Comparison of ENCODE assay signal across 3 cellular contexts in the genomic region with DNA sequence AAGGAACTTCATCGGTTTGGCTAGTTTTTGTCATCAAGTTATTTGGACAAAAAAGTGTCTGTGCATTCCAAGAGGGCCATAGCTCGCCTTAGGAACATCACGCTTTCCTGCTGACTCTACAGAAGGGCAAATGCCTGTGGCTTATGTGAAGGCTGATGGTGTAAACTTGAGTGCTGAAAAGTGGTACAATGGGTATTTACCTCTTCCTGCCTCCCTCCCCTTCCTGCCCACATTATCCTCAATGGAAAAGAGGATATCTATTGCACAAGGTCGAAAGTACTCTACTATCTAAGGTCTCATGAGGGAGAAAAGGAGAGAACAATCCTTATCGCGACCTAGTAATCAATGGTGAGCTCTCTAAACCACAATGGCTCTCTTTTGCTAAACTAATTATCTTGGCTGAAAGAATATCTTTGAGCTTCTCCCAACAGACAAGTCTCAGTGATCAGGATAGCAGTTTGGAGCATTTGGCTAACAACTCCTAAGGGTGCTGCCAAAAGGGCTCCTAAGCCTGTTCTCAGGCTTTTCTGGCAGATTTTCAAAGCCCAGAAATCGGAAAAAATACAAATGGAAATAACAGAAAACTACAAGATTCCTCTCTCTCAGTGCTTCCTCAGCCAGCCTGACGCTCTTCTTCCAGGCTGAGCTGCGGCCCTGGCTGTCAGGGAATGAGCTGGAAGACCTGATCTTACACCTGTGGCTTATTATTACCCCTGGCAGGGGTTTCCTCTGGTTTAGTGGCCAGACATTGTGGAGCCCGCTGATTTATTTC.
A peak's percentile ranks its signal among the peaks of the same experiment; 100 is the strongest.
TF ChIP-seq lines count a peak whose summit lies in the region.

No MANE protein-coding gene starts in this region.

TF ChIP-seq in IMR-90, 13 proteins besides CTCF, POLR2A, EP300 and RAD21:
- TF ChIP-seq, protein P1, sequence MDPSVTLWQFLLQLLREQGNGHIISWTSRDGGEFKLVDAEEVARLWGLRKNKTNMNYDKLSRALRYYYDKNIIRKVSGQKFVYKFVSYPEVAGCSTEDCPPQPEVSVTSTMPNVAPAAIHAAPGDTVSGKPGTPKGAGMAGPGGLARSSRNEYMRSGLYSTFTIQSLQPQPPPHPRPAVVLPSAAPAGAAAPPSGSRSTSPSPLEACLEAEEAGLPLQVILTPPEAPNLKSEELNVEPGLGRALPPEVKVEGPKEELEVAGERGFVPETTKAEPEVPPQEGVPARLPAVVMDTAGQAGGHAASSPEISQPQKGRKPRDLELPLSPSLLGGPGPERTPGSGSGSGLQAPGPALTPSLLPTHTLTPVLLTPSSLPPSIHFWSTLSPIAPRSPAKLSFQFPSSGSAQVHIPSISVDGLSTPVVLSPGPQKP (IDR thresholded peaks at IDR 0.05; ENCODE audit: borderline replicate concordance, low read depth, low read length), result no peak
- TF ChIP-seq MXI1 (IDR thresholded peaks at IDR 0.05; ENCODE audit: borderline replicate concordance, low read depth, low read length) (no peak), FOS (IDR thresholded peaks at IDR 0.05; ENCODE audit: low read depth, low read length) (no peak), RFX5 (IDR thresholded peaks at IDR 0.05; ENCODE audit: low read depth, low read length) (no peak), MAFK (IDR thresholded peaks at IDR 0.05; ENCODE audit: low read depth, low read length) (peak; percentile 55), CEBPB (IDR thresholded peaks at IDR 0.05; ENCODE audit: low read depth, low read length) (peak; percentile 70), BHLHE40 (IDR thresholded peaks at IDR 0.05; ENCODE audit: low read depth, low read length) (peak; percentile 39; the same call in 1 of the 2 replicates)
- TF ChIP-seq, protein P2, sequence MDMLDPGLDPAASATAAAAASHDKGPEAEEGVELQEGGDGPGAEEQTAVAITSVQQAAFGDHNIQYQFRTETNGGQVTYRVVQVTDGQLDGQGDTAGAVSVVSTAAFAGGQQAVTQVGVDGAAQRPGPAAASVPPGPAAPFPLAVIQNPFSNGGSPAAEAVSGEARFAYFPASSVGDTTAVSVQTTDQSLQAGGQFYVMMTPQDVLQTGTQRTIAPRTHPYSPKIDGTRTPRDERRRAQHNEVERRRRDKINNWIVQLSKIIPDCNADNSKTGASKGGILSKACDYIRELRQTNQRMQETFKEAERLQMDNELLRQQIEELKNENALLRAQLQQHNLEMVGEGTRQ (IDR thresholded peaks at IDR 0.05; ENCODE audit: low read depth, low read length), result no peak

TF ChIP-seq in H1, 55 proteins besides CTCF, POLR2A, EP300 and RAD21:
- no peak for TF ChIP-seq GABPA (IDR thresholded peaks at IDR 0.05; ENCODE audit: borderline replicate concordance, insufficient read depth, low read length)
- TF ChIP-seq SRF (IDR thresholded peaks at IDR 0.05; ENCODE audit: low read depth, low read length), result no peak
- TF ChIP-seq TAF1 (IDR thresholded peaks at IDR 0.05; ENCODE audit: low read depth, low read length), result no peak
- no peak for TF ChIP-seq RNF2 (IDR thresholded peaks at IDR 0.05; ENCODE audit: borderline replicate concordance, low read depth, low read length, missing control alignments, poor library complexity, severe bottlenecking)
- TF ChIP-seq BCL11A (IDR thresholded peaks at IDR 0.05; ENCODE audit: low read depth in 2 of 2, low read length in 2 of 2), result no peak

TF ChIP-seq in HepG2, 621 proteins besides CTCF, POLR2A, EP300 and RAD21 (continues in another document):
- TF ChIP-seq, protein P3, sequence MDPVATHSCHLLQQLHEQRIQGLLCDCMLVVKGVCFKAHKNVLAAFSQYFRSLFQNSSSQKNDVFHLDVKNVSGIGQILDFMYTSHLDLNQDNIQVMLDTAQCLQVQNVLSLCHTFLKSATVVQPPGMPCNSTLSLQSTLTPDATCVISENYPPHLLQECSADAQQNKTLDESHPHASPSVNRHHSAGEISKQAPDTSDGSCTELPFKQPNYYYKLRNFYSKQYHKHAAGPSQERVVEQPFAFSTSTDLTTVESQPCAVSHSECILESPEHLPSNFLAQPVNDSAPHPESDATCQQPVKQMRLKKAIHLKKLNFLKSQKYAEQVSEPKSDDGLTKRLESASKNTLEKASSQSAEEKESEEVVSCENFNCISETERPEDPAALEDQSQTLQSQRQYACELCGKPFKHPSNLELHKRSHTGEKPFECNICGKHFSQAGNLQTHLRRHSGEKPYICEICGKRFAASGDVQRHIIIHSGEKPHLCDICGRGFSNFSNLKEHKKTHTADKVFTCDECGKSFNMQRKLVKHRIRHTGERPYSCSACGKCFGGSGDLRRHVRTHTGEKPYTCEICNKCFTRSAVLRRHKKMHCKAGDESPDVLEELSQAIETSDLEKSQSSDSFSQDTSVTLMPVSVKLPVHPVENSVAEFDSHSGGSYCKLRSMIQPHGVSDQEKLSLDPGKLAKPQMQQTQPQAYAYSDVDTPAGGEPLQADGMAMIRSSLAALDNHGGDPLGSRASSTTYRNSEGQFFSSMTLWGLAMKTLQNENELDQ (CRISPR knock-in tag; IDR thresholded peaks at IDR 0.05; ENCODE audit: borderline replicate concordance), result no peak
- TF ChIP-seq, protein P4, sequence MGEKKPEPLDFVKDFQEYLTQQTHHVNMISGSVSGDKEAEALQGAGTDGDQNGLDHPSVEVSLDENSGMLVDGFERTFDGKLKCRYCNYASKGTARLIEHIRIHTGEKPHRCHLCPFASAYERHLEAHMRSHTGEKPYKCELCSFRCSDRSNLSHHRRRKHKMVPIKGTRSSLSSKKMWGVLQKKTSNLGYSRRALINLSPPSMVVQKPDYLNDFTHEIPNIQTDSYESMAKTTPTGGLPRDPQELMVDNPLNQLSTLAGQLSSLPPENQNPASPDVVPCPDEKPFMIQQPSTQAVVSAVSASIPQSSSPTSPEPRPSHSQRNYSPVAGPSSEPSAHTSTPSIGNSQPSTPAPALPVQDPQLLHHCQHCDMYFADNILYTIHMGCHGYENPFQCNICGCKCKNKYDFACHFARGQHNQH (CRISPR knock-in tag; IDR thresholded peaks at IDR 0.05), result no peak
- TF ChIP-seq, protein P5, sequence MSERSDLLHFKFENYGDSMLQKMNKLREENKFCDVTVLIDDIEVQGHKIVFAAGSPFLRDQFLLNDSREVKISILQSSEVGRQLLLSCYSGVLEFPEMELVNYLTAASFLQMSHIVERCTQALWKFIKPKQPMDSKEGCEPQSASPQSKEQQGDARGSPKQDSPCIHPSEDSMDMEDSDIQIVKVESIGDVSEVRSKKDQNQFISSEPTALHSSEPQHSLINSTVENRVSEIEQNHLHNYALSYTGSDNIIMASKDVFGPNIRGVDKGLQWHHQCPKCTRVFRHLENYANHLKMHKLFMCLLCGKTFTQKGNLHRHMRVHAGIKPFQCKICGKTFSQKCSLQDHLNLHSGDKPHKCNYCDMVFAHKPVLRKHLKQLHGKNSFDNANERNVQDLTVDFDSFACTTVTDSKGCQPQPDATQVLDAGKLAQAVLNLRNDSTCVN (CRISPR knock-in tag; IDR thresholded peaks at IDR 0.05; ENCODE audit: borderline replicate concordance), result no peak
- no peak for TF ChIP-seq ZNF547 (CRISPR knock-in tag; IDR thresholded peaks at IDR 0.05)
- peak; percentile 78 for TF ChIP-seq MED8 (CRISPR knock-in tag; IDR thresholded peaks at IDR 0.05; ENCODE audit: insufficient replicate concordance)
- TF ChIP-seq SIN3B (IDR thresholded peaks at IDR 0.05; ENCODE audit: low read length), result no peak
- no peak for TF ChIP-seq FOXM1 (CRISPR knock-in tag; IDR thresholded peaks at IDR 0.05)
- no peak for TF ChIP-seq ZFP41 (CRISPR knock-in tag; IDR thresholded peaks at IDR 0.05; ENCODE audit: borderline replicate concordance)
- TF ChIP-seq CBX5 (CRISPR knock-in tag; IDR thresholded peaks at IDR 0.05; ENCODE audit: borderline replicate concordance), result no peak
- no peak for TF ChIP-seq FOXA1 (IDR thresholded peaks at IDR 0.05)
- peak; percentile 80 for TF ChIP-seq FOXA1 (CRISPR knock-in tag; IDR thresholded peaks at IDR 0.05)
- no peak for TF ChIP-seq SRSF4 (IDR thresholded peaks at IDR 0.05; ENCODE audit: low read depth, low read length, poor library complexity, severe bottlenecking)
- TF ChIP-seq ZNF382 (CRISPR knock-in tag; IDR thresholded peaks at IDR 0.05; ENCODE audit: borderline replicate concordance), result no peak
- TF ChIP-seq, protein P6, sequence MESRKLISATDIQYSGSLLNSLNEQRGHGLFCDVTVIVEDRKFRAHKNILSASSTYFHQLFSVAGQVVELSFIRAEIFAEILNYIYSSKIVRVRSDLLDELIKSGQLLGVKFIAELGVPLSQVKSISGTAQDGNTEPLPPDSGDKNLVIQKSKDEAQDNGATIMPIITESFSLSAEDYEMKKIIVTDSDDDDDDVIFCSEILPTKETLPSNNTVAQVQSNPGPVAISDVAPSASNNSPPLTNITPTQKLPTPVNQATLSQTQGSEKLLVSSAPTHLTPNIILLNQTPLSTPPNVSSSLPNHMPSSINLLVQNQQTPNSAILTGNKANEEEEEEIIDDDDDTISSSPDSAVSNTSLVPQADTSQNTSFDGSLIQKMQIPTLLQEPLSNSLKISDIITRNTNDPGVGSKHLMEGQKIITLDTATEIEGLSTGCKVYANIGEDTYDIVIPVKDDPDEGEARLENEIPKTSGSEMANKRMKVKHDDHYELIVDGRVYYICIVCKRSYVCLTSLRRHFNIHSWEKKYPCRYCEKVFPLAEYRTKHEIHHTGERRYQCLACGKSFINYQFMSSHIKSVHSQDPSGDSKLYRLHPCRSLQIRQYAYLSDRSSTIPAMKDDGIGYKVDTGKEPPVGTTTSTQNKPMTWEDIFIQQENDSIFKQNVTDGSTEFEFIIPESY (CRISPR knock-in tag; IDR thresholded peaks at IDR 0.05), result no peak; the same call in 1 of the 2 replicates
- TF ChIP-seq CBFB (CRISPR knock-in tag; IDR thresholded peaks at IDR 0.05), result no peak
- no peak for TF ChIP-seq AHR (CRISPR knock-in tag; IDR thresholded peaks at IDR 0.05)
- TF ChIP-seq, protein P7, sequence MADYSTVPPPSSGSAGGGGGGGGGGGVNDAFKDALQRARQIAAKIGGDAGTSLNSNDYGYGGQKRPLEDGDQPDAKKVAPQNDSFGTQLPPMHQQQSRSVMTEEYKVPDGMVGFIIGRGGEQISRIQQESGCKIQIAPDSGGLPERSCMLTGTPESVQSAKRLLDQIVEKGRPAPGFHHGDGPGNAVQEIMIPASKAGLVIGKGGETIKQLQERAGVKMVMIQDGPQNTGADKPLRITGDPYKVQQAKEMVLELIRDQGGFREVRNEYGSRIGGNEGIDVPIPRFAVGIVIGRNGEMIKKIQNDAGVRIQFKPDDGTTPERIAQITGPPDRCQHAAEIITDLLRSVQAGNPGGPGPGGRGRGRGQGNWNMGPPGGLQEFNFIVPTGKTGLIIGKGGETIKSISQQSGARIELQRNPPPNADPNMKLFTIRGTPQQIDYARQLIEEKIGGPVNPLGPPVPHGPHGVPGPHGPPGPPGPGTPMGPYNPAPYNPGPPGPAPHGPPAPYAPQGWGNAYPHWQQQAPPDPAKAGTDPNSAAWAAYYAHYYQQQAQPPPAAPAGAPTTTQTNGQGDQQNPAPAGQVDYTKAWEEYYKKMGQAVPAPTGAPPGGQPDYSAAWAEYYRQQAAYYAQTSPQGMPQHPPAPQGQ (CRISPR knock-in tag; IDR thresholded peaks at IDR 0.05; ENCODE audit: borderline replicate concordance), result no peak
- TF ChIP-seq, protein P8, sequence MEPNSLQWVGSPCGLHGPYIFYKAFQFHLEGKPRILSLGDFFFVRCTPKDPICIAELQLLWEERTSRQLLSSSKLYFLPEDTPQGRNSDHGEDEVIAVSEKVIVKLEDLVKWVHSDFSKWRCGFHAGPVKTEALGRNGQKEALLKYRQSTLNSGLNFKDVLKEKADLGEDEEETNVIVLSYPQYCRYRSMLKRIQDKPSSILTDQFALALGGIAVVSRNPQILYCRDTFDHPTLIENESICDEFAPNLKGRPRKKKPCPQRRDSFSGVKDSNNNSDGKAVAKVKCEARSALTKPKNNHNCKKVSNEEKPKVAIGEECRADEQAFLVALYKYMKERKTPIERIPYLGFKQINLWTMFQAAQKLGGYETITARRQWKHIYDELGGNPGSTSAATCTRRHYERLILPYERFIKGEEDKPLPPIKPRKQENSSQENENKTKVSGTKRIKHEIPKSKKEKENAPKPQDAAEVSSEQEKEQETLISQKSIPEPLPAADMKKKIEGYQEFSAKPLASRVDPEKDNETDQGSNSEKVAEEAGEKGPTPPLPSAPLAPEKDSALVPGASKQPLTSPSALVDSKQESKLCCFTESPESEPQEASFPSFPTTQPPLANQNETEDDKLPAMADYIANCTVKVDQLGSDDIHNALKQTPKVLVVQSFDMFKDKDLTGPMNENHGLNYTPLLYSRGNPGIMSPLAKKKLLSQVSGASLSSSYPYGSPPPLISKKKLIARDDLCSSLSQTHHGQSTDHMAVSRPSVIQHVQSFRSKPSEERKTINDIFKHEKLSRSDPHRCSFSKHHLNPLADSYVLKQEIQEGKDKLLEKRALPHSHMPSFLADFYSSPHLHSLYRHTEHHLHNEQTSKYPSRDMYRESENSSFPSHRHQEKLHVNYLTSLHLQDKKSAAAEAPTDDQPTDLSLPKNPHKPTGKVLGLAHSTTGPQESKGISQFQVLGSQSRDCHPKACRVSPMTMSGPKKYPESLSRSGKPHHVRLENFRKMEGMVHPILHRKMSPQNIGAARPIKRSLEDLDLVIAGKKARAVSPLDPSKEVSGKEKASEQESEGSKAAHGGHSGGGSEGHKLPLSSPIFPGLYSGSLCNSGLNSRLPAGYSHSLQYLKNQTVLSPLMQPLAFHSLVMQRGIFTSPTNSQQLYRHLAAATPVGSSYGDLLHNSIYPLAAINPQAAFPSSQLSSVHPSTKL (CRISPR knock-in tag; IDR thresholded peaks at IDR 0.05), result peak; percentile 86
- TF ChIP-seq, protein P9, sequence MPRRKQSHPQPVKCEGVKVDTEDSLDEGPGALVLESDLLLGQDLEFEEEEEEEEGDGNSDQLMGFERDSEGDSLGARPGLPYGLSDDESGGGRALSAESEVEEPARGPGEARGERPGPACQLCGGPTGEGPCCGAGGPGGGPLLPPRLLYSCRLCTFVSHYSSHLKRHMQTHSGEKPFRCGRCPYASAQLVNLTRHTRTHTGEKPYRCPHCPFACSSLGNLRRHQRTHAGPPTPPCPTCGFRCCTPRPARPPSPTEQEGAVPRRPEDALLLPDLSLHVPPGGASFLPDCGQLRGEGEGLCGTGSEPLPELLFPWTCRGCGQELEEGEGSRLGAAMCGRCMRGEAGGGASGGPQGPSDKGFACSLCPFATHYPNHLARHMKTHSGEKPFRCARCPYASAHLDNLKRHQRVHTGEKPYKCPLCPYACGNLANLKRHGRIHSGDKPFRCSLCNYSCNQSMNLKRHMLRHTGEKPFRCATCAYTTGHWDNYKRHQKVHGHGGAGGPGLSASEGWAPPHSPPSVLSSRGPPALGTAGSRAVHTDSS (CRISPR knock-in tag; conservative IDR thresholded peaks at IDR 0.05), result no peak
- TF ChIP-seq ZNF569 (CRISPR knock-in tag; IDR thresholded peaks at IDR 0.05; ENCODE audit: borderline replicate concordance), result no peak
- no peak for TF ChIP-seq IRX3 (CRISPR knock-in tag; IDR thresholded peaks at IDR 0.05; ENCODE audit: borderline replicate concordance, low read depth)
- peak; percentile 46 for TF ChIP-seq IRF2 (CRISPR knock-in tag; IDR thresholded peaks at IDR 0.05)
- peak; percentile 28; the same call in 1 of the 2 replicates for TF ChIP-seq GABPB1 (CRISPR knock-in tag; IDR thresholded peaks at IDR 0.05)
- TF ChIP-seq, protein P10, sequence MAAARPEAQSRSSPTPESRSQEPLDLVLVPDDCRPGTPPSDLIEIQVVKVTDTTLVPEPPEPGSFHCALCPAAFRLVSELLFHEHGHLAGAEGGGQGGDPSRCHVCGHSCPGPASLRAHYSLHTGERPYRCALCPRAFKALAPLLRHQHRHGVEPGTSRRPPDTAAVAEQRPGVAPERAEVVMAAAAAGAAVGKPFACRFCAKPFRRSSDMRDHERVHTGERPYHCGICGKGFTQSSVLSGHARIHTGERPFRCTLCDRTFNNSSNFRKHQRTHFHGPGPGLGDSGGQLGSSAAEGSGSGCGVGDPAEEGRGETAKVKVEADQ (CRISPR knock-in tag; IDR thresholded peaks at IDR 0.05; ENCODE audit: borderline replicate concordance), result no peak
- no peak for TF ChIP-seq NFE2 (CRISPR knock-in tag; IDR thresholded peaks at IDR 0.05)
- no peak for TF ChIP-seq ZNF777 (CRISPR knock-in tag; IDR thresholded peaks at IDR 0.05)
- TF ChIP-seq ZNF335 (CRISPR knock-in tag; IDR thresholded peaks at IDR 0.05), result no peak
